Comparison of ENCODE assay signal across 8 cellular contexts in the genomic region with DNA sequence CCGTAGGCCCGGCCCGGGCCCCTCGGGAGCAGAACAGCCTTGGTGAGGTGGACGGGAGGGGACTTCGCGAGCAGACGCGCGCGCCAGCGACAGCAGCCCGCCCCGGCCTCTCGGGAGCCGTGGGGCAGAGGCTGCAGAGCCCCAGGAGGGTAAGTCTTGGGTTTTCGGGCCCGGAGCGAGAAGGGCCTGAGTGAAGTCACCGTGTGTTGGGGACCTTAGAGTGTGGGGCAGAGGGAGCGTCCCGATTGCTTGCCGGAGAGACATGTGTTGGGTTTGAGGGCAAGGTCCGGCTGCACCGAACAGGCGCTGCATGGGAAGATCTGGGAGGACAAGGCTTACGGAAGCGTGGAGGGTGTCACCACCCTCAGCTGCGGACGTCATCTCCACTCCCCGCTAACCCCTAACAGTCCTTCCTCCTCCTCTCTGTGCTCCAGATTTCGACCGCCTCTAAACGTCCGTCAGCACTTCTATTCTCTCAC. TPM values are rescaled to one million over a fixed set of nuclear protein-coding genes. Genes with fewer than 3 reads are reported as not detected.
DNase-seq lines count a peak whose midpoint lies in the region; FAIRE-seq and TF ChIP-seq lines count a peak whose summit lies in the region.
"Not testable (repeated sequence)": the region's sequence is repeated elsewhere in the genome, so short reads cannot be mapped to it uniquely, and the experiment has no call there.

No MANE protein-coding gene starts in this region.

- H3K4me1 ChIP-seq in osteoblast (ENCODE audit: insufficient read depth, low read length); stomach smooth muscle (ENCODE audit: control insufficient read depth, insufficient read depth, low read length): not testable (repeated sequence)

- H3K9me3 Mint-ChIP-seq in HFFc6; activated CD4-positive, alpha-beta T cell treated with anti-CD3 and anti-CD28 coated beads, Interleukin-2, amount 10 ng/mL, durations not matched to agents 24 days and 14 days: not testable (repeated sequence)

- FAIRE-seq in bronchial epithelial cell (lab: Jason Lieb, UNC): not testable (repeated sequence)

- peaks cover 25% of the 10 kb centered on the region for H3K79me2 ChIP-seq in osteoblast (ENCODE audit: insufficient read depth, low read length)

- H3K9ac ChIP-seq in stomach smooth muscle (ENCODE audit: low read length in 2 of 2): peak overlapping the region; percentile 68 to 84

- not testable (repeated sequence) for H3K27me3 ChIP-seq in bronchial epithelial cell (ENCODE audit: control insufficient read depth, insufficient read depth, low read length); osteoblast (ENCODE audit: insufficient read depth, low read length); stomach smooth muscle (ENCODE audit: control insufficient read depth in 1 of 2, insufficient read depth in 2 of 2, low read length in 2 of 2)

- TF ChIP-seq CTCF in HFFc6 (IDR thresholded peaks at IDR 0.05); bronchial epithelial cell (IDR thresholded peaks at IDR 0.05; ENCODE audit: insufficient read depth, low read length, severe bottlenecking); osteoblast (IDR thresholded peaks at IDR 0.05; ENCODE audit: extremely low read depth, low read depth, low read length): not testable (repeated sequence)

- H3K27ac ChIP-seq in osteoblast (ENCODE audit: low read depth, low read length) (peak overlapping the region; percentile 88), stomach smooth muscle (ENCODE audit: low read length) (peak overlapping the region; percentile 60)

- not testable (repeated sequence) for H4K20me1 ChIP-seq in osteoblast (ENCODE audit: insufficient read depth, low read length)

- intact Hi-C loops in activated CD4-positive, alpha-beta T cell treated with anti-CD3 and anti-CD28 coated beads, Interleukin-2, amount 10 ng/mL, durations not matched to agents 24 days and 14 days (cut with micrococcal nuclease): loop anchor here (1.0 kb wide), 1 partner anchor 51 kb away; a partner anchor contains a TSS

- H2AFZ ChIP-seq in osteoblast (ENCODE audit: low read length): peak overlapping the region; percentile 72

- not testable (repeated sequence) for H3K4me1 Mint-ChIP-seq in HFFc6 (ENCODE audit: low read depth)
- peaks cover 10% of the 10 kb centered on the region for H3K4me1 Mint-ChIP-seq in activated CD4-positive, alpha-beta T cell treated with anti-CD3 and anti-CD28 coated beads, Interleukin-2, amount 10 ng/mL, durations not matched to agents 24 days and 14 days

- not testable (repeated sequence) for H3K36me3 ChIP-seq in bronchial epithelial cell (ENCODE audit: control insufficient read depth, insufficient read depth, low read length); osteoblast (ENCODE audit: insufficient read depth, low read length); stomach smooth muscle (ENCODE audit: control insufficient read depth in 2 of 2, insufficient read depth in 2 of 2, low read length in 2 of 2)

- not testable (repeated sequence) for H3K27me3 Mint-ChIP-seq in HFFc6 (ENCODE audit: insufficient read depth); activated CD4-positive, alpha-beta T cell treated with anti-CD3 and anti-CD28 coated beads, Interleukin-2, amount 10 ng/mL, durations not matched to agents 24 days and 14 days

- H3K4me2 ChIP-seq in osteoblast (ENCODE audit: insufficient read depth, low read length): peak overlapping the region; percentile 84

- DNase-seq in DMS153 treated with DMSO at 0.1 percent for 48 hours (lab: John Stamatoyannopoulos, UW; ENCODE audit: unreplicated experiment) (peak; percentile 3), HFFc6 (peak; percentile 39), NCI-H82 (lab: John Stamatoyannopoulos, UW) (peak; percentile 53), bronchial epithelial cell (ENCODE audit: low read depth) (peak; percentile 43), hepatic stellate cell (ENCODE audit: low spot score) (peak; percentile 29), osteoblast (ENCODE audit: insufficient read length, low spot score, missing footprints) (peak; percentile 84)
- peak; percentile 85 for DNase-seq in activated CD4-positive, alpha-beta T cell treated with anti-CD3 and anti-CD28 coated beads, Interleukin-2, amount 10 ng/mL, durations not matched to agents 24 days and 14 days

- H3K4me3 ChIP-seq in bronchial epithelial cell (ENCODE audit: low read depth, low read length) (peak overlapping the region; percentile 65), osteoblast (ENCODE audit: insufficient read depth, low read length) (peak overlapping the region; percentile 83), stomach smooth muscle (ENCODE audit: low read length in 2 of 2) (peak overlapping the region; percentile 76 to 82)

- H3K4me3 Mint-ChIP-seq in HFFc6: peak overlapping the region; percentile 98
- H3K4me3 Mint-ChIP-seq in activated CD4-positive, alpha-beta T cell treated with anti-CD3 and anti-CD28 coated beads, Interleukin-2, amount 10 ng/mL, durations not matched to agents 24 days and 14 days: peak overlapping the region; percentile 99

- H3K27ac Mint-ChIP-seq in HFFc6: peak overlapping the region; percentile 97
- peak overlapping the region; percentile 96 for H3K27ac Mint-ChIP-seq in activated CD4-positive, alpha-beta T cell treated with anti-CD3 and anti-CD28 coated beads, Interleukin-2, amount 10 ng/mL, durations not matched to agents 24 days and 14 days

- H3K36me3 Mint-ChIP-seq in HFFc6 (ENCODE audit: low read depth): not testable (repeated sequence)
- peaks cover 18% of the 10 kb centered on the region for H3K36me3 Mint-ChIP-seq in activated CD4-positive, alpha-beta T cell treated with anti-CD3 and anti-CD28 coated beads, Interleukin-2, amount 10 ng/mL, durations not matched to agents 24 days and 14 days (ENCODE audit: low read depth)

- H3K9me3 ChIP-seq in osteoblast (ENCODE audit: low read depth, low read length); stomach smooth muscle (ENCODE audit: control insufficient read depth in 2 of 2, low read length in 2 of 2): not testable (repeated sequence)

RNA-seq across cellular contexts. Expression of a gene that starts 45.1 kb away (rescaled TPM):
- total RNA-seq in HFFc6 (2021; fragmentation: NEBNext Ultra II Directional; extraction: Animal tissue kit (Norgen Biotek cat#: 25700)): 10 to 100 TPM; 40.4 to 43.9 (median 42.2) TPM
- total RNA-seq in activated CD4-positive, alpha-beta T cell treated with anti-CD3 and anti-CD28 coated beads, Interleukin-2, amount 10 ng/mL, durations not matched to agents 24 days and 14 days: 69.7 and 70.2 TPM in 2 replicates
- 4.5 and 4.7 TPM in 2 replicates for total RNA-seq in bronchial epithelial cell
- 5.6 and 6.5 TPM in 2 replicates for total RNA-seq in osteoblast

RNA-seq across cellular contexts. Expression of a gene that starts 51.8 kb away (rescaled TPM):
- total RNA-seq in HFFc6 (2021; fragmentation: NEBNext Ultra II Directional; extraction: Animal tissue kit (Norgen Biotek cat#: 25700)): 1 to 10 TPM; 3.0 to 3.9 (median 3.6) TPM
- 3.3 and 4.2 TPM in 2 replicates for total RNA-seq in activated CD4-positive, alpha-beta T cell treated with anti-CD3 and anti-CD28 coated beads, Interleukin-2, amount 10 ng/mL, durations not matched to agents 24 days and 14 days
- total RNA-seq in bronchial epithelial cell (2.6 and 3.2 TPM in 2 replicates), osteoblast (2.1 and 2.2 TPM in 2 replicates)

Comparison
In these comparisons a context has a peak if more than half of its experiments do, and no peak if none do; other contexts are left out.
1. Peak in every context shown above with its lines: DNase-seq, H3K4me3 ChIP-seq and H3K27ac ChIP-seq.
2. DNase-seq: peak in every context shown above with its lines; median percentile 85 in activated CD4-positive, alpha-beta T cell treated with anti-CD3 and anti-CD28 coated beads, Interleukin-2, amount 10 ng/mL, durations not matched to agents 24 days and 14 days; 84 in osteoblast; 53 in NCI-H82; 43 in bronchial epithelial cell; 39 in HFFc6; 29 in hepatic stellate cell; 3 in DMS153 treated with DMSO at 0.1 percent for 48 hours.